Comparison of ENCODE assay signal across 8 cellular contexts in genomic region chr14:28609228-28609828, GRCh38.
DNase-seq lines count a peak whose midpoint lies in the region; ATAC-seq and TF ChIP-seq lines count a peak whose summit lies in the region.

No MANE protein-coding gene starts in this region.

- H3K18ac ChIP-seq in mesendoderm (ENCODE audit: low read length): no peak overlapping the region

- intact Hi-C loops in Panc1 (cut with micrococcal nuclease; ENCODE audit: unreplicated experiment): loop anchor here (10.0 kb wide), 1 partner anchor 225 kb away; no protein-coding TSS in a partner anchor

- H3K4me1 ChIP-seq in KMS-11 (ENCODE audit: low read depth, poor library complexity, severe bottlenecking) (no peaks in the 10 kb centered on the region), Panc1 (ENCODE audit: control insufficient read depth, insufficient read depth, low read length) (no peaks in the 10 kb centered on the region), mesendoderm (ENCODE audit: control insufficient read depth, low read depth, low read length) (no peaks in the 10 kb centered on the region)

- BruUV-seq in Panc1 (replicated peaks; lab: Mats Ljungman, UMichigan): no TSS peak

- CTCF ChIA-PET in activated naive CD4-positive, alpha-beta T cell treated with anti-CD3 and anti-CD28 coated beads, Interleukin-2, amount 10 ng/mL, durations not matched to agents 7 days and 5 days (lab: Charles Lee): no interaction called here
- CTCF ChIA-PET in Panc1 (lab: Charles Lee): interaction anchor here (0.9 kb wide), 1 partner anchor 142 kb away, joined by 3 read pairs; no protein-coding TSS in a partner anchor

- no peaks in the 10 kb centered on the region for H3K79me1 ChIP-seq in mesendoderm (ENCODE audit: low read length)

- H3K36me3 ChIP-seq in KMS-11 (ENCODE audit: insufficient read depth) (no peaks in the 10 kb centered on the region), Panc1 (ENCODE audit: control insufficient read depth, insufficient read depth, low read length) (no peaks in the 10 kb centered on the region), mesendoderm (ENCODE audit: control insufficient read depth, insufficient read depth, low read length) (no peaks in the 10 kb centered on the region)

- peak; percentile 76 for TF ChIP-seq CTCF in KMS-11 (conservative IDR thresholded peaks at IDR 0.05; ENCODE audit: low read depth, low read length)
- TF ChIP-seq CTCF in Panc1 (IDR thresholded peaks at IDR 0.05): peak; percentile 70; the same call in 1 of the 2 replicates

- in situ Hi-C loops in Panc1 (cut with HindIII; ENCODE audit: low pct_unique_long_range_greater_than_20kb, low sequenced_read_pairs): no loop called here

- no CpG with 5 or more reads among the region's 6 CpGs for WGBS in mesendoderm (ENCODE audit: extremely low coverage, insufficient coverage, low lambda C conversion rate)

- peak; percentile 35 for DNase-seq in activated naive CD4-positive, alpha-beta T cell treated with anti-CD3 and anti-CD28 coated beads, Interleukin-2, amount 10 ng/mL, durations not matched to agents 7 days and 5 days
- DNase-seq in activated naive CD4-positive, alpha-beta T cell (lab: John Stamatoyannopoulos, UW): no peak
- DNase-seq in Panc1 (ENCODE audit: low read depth, low spot score) (peak; percentile 25), mesendoderm (peak; percentile 66)
- no peak for DNase-seq in central memory CD4-positive, alpha-beta T cell
- no peak for DNase-seq in stimulated activated naive CD4-positive, alpha-beta T cell treated with Interleukin-2 at 50 U/mL for 16 hours (lab: John Stamatoyannopoulos, UW)

- no peaks in the 10 kb centered on the region for H3K9me3 ChIP-seq in Panc1 (ENCODE audit: control insufficient read depth, insufficient read depth, low read depth, low read length)

- no peak overlapping the region for H3K27ac ChIP-seq in KMS-11
- H3K27ac ChIP-seq in Panc1 (ENCODE audit: low read length): no peak overlapping the region; the same call in 1 of the 2 replicates
- peak overlapping the region; percentile 63 for H3K27ac ChIP-seq in cingulate gyrus (ENCODE audit: low read depth, low read length)
- no peak overlapping the region for H3K27ac ChIP-seq in mesendoderm (ENCODE audit: low read depth, low read length)

- H3K4me3 Mint-ChIP-seq in activated naive CD4-positive, alpha-beta T cell treated with anti-CD3 and anti-CD28 coated beads, Interleukin-2, amount 10 ng/mL, durations not matched to agents 7 days and 5 days: no peak overlapping the region

- no peak overlapping the region for H2AK5ac ChIP-seq in mesendoderm (ENCODE audit: low read length)

- POLR2A ChIA-PET in Panc1 (lab: Charles Lee): no interaction called here

- H3K36me3 Mint-ChIP-seq in activated naive CD4-positive, alpha-beta T cell treated with anti-CD3 and anti-CD28 coated beads, Interleukin-2, amount 10 ng/mL, durations not matched to agents 7 days and 5 days: no peaks in the 10 kb centered on the region

- H4K8ac ChIP-seq in mesendoderm (ENCODE audit: low read depth, low read length): no peak overlapping the region

- H3K4me1 Mint-ChIP-seq in activated naive CD4-positive, alpha-beta T cell treated with anti-CD3 and anti-CD28 coated beads, Interleukin-2, amount 10 ng/mL, durations not matched to agents 7 days and 5 days: no peaks in the 10 kb centered on the region

- H3K23ac ChIP-seq in mesendoderm (ENCODE audit: low read length): no peak overlapping the region

- H3K27me3 Mint-ChIP-seq in activated naive CD4-positive, alpha-beta T cell treated with anti-CD3 and anti-CD28 coated beads, Interleukin-2, amount 10 ng/mL, durations not matched to agents 7 days and 5 days: no peaks in the 10 kb centered on the region

- H3K4me3 ChIP-seq in KMS-11 (IDR thresholded peaks at IDR 0.05; ENCODE audit: insufficient read depth, low read depth, low read length) (no peak overlapping the region), Panc1 (ENCODE audit: low read depth in 2 of 2, low read length in 2 of 2) (no peak overlapping the region), mesendoderm (ENCODE audit: low read length) (no peak overlapping the region)

- H3K9ac ChIP-seq in KMS-11 (no peak overlapping the region), mesendoderm (ENCODE audit: low read length) (no peak overlapping the region)

- no peak overlapping the region for H3K56ac ChIP-seq in mesendoderm (ENCODE audit: low read length)

- H3K79me2 ChIP-seq in KMS-11 (ENCODE audit: insufficient read depth, low read depth): no peaks in the 10 kb centered on the region
- no peaks in the 10 kb centered on the region for H3K79me2 ChIP-seq in mesendoderm (ENCODE audit: control insufficient read depth, insufficient read depth, low read length)

- H3K27me3 ChIP-seq in KMS-11 (ENCODE audit: insufficient read depth, low read depth) (no peaks in the 10 kb centered on the region), Panc1 (ENCODE audit: control insufficient read depth, insufficient read depth, low read length) (no peaks in the 10 kb centered on the region), mesendoderm (ENCODE audit: insufficient read depth, low read length, poor library complexity) (no peaks in the 10 kb centered on the region)

- H3K4me2 ChIP-seq in KMS-11: no peak overlapping the region
- H3K4me2 ChIP-seq in mesendoderm (ENCODE audit: low read length): no peak overlapping the region

- H2AFZ ChIP-seq in KMS-11 (ENCODE audit: low read depth): no peak overlapping the region

- H3K27ac Mint-ChIP-seq in activated naive CD4-positive, alpha-beta T cell treated with anti-CD3 and anti-CD28 coated beads, Interleukin-2, amount 10 ng/mL, durations not matched to agents 7 days and 5 days: no peak overlapping the region

- H4K20me1 ChIP-seq in KMS-11 (ENCODE audit: insufficient read depth): no peaks in the 10 kb centered on the region

- H2BK120ac ChIP-seq in mesendoderm (ENCODE audit: low read depth, low read length): no peak overlapping the region

- no peak for ATAC-seq in Panc1

- no peak overlapping the region for H3K4ac ChIP-seq in mesendoderm (ENCODE audit: low read depth, low read length)

- no peak overlapping the region for H4K5ac ChIP-seq in mesendoderm (ENCODE audit: low read length)

- peaks cover 2% of the 10 kb centered on the region for H3K9me3 Mint-ChIP-seq in activated naive CD4-positive, alpha-beta T cell treated with anti-CD3 and anti-CD28 coated beads, Interleukin-2, amount 10 ng/mL, durations not matched to agents 7 days and 5 days

- H2BK5ac ChIP-seq in mesendoderm (ENCODE audit: low read length): no peak overlapping the region

- no peak overlapping the region for H2BK15ac ChIP-seq in mesendoderm (replicated peaks; ENCODE audit: low read depth)

Comparison
In these comparisons a context has a peak if more than half of its experiments do, and no peak if none do; other contexts are left out.
1. DNase-seq: peak in activated naive CD4-positive, alpha-beta T cell treated with anti-CD3 and anti-CD28 coated beads, Interleukin-2, amount 10 ng/mL, durations not matched to agents 7 days and 5 days (single experiment), Panc1 (single experiment) and mesendoderm (single experiment); none in activated naive CD4-positive, alpha-beta T cell (0 of 4), central memory CD4-positive, alpha-beta T cell (single experiment) and stimulated activated naive CD4-positive, alpha-beta T cell treated with Interleukin-2 at 50 U/mL for 16 hours (single experiment).